8 cellular contexts compared by ENCODE assay signal in the genomic region with DNA sequence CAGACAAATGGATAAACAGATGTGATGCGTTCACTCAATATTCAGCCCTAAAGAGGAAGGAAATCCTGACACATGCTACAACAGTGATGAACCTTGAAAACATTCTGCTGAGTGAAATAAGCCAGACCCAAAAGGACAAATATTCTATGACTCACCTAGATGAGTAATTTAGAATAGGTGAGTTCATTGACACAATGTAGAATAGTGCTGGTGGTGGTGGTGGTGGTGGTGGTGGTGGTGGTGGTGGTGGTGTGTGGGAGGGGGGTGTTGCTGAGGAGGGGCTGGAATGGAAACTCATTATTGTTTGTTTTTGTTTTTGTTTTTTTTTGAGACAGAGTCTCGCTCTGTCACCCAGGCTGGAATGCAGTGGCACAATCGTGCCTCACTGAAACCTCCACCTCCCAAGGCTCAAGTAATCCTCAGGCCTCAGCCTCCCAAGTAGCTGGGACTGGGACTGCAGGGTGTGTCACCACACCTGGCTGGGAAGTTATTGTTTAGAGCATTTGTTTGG. TPM values are rescaled to one million over a fixed set of nuclear protein-coding genes. Genes with fewer than 3 reads are reported as not detected.
DNase-seq lines count a peak whose midpoint lies in the region; ATAC-seq and TF ChIP-seq lines count a peak whose summit lies in the region.

No MANE protein-coding gene starts in this region.

- no peak overlapping the region for H3K4me3 Mint-ChIP-seq in activated CD8-positive, alpha-beta T cell treated with anti-CD3 and anti-CD28 coated beads, Interleukin-2, amount 10 ng/mL, durations not matched to agents 7 days and 5 days

- CTCF ChIA-PET in activated CD8-positive, alpha-beta T cell treated with anti-CD3 and anti-CD28 coated beads, Interleukin-2, amount 10 ng/mL, durations not matched to agents 7 days and 5 days (lab: Charles Lee) = no interaction called here

- no peak for TF ChIP-seq CTCF in fibroblast of villous mesenchyme (IDR thresholded peaks at IDR 0.05; ENCODE audit: insufficient read depth, low read depth, low read length)

- POLR2A ChIA-PET in activated CD8-positive, alpha-beta T cell treated with anti-CD3 and anti-CD28 coated beads, Interleukin-2, amount 10 ng/mL, durations not matched to agents 7 days and 5 days (lab: Charles Lee) = no interaction called here

- no peak overlapping the region for H3K4me3 ChIP-seq in fibroblast of villous mesenchyme (ENCODE audit: low read depth, low read length)

- DNase-seq in HS-27A (ENCODE audit: low read depth) (peak; percentile 12), fibroblast of villous mesenchyme (ENCODE audit: low read depth) (peak; percentile 23), NCI-H2029 (lab: John Stamatoyannopoulos, UW) (no peak), GM19240 (ENCODE audit: insufficient read length, low spot score) (no peak)
- no peak for DNase-seq in activated CD8-positive, alpha-beta T cell treated with anti-CD3 and anti-CD28 coated beads, Interleukin-2, amount 10 ng/mL, durations not matched to agents 7 days and 5 days
- peak; percentile 11 for DNase-seq in stimulated activated CD8-positive, alpha-beta memory T cell treated with anti-CD3 and anti-CD28 coated beads, Interleukin-15, amount 100 ng/mL, for 24 hours (ENCODE audit: low read depth)

- ATAC-seq in activated CD8-positive, alpha-beta T cell treated with anti-CD3 and anti-CD28 coated beads, Interleukin-2, amount 10 ng/mL, durations not matched to agents 7 days and 5 days = peak; percentile 57
- ATAC-seq in HG02870 (IDR thresholded peaks at IDR 0.05; ENCODE audit: unreplicated experiment) (no peak), HG03442 (IDR thresholded peaks at IDR 0.05; ENCODE audit: unreplicated experiment) (no peak)

- no peak overlapping the region for H3K27ac Mint-ChIP-seq in activated CD8-positive, alpha-beta T cell treated with anti-CD3 and anti-CD28 coated beads, Interleukin-2, amount 10 ng/mL, durations not matched to agents 7 days and 5 days

- H3K36me3 Mint-ChIP-seq in activated CD8-positive, alpha-beta T cell treated with anti-CD3 and anti-CD28 coated beads, Interleukin-2, amount 10 ng/mL, durations not matched to agents 7 days and 5 days (ENCODE audit: low read depth) = no peaks in the 10 kb centered on the region

- H3K27me3 Mint-ChIP-seq in activated CD8-positive, alpha-beta T cell treated with anti-CD3 and anti-CD28 coated beads, Interleukin-2, amount 10 ng/mL, durations not matched to agents 7 days and 5 days (ENCODE audit: low read depth) = no peaks in the 10 kb centered on the region

- H3K4me1 Mint-ChIP-seq in activated CD8-positive, alpha-beta T cell treated with anti-CD3 and anti-CD28 coated beads, Interleukin-2, amount 10 ng/mL, durations not matched to agents 7 days and 5 days (ENCODE audit: low read depth) = peaks cover 4% of the 10 kb centered on the region

- H3K9me3 Mint-ChIP-seq in activated CD8-positive, alpha-beta T cell treated with anti-CD3 and anti-CD28 coated beads, Interleukin-2, amount 10 ng/mL, durations not matched to agents 7 days and 5 days (ENCODE audit: insufficient read depth) = no peaks in the 10 kb centered on the region

RNA-seq across cellular contexts. Expression of gene SMKR1, which starts 28.6 kb away (rescaled TPM):
- total RNA-seq in activated CD8-positive, alpha-beta T cell treated with anti-CD3 and anti-CD28 coated beads, Interleukin-2, amount 10 ng/mL, durations not matched to agents 7 days and 5 days = 1 to 10 TPM; 1.3 to 1.6 TPM
- not detected in 2 replicates for total RNA-seq in fibroblast of villous mesenchyme

Comparison
In these comparisons a context has a peak if more than half of its experiments do, and no peak if none do; other contexts are left out.
1. DNase-seq: peak in HS-27A (single experiment), fibroblast of villous mesenchyme (single experiment) and stimulated activated CD8-positive, alpha-beta memory T cell treated with anti-CD3 and anti-CD28 coated beads, Interleukin-15, amount 100 ng/mL, for 24 hours (single experiment); none in activated CD8-positive, alpha-beta T cell treated with anti-CD3 and anti-CD28 coated beads, Interleukin-2, amount 10 ng/mL, durations not matched to agents 7 days and 5 days (single experiment), NCI-H2029 (single experiment) and GM19240 (single experiment).